21 cellular contexts compared by ENCODE assay signal in the genomic region with DNA sequence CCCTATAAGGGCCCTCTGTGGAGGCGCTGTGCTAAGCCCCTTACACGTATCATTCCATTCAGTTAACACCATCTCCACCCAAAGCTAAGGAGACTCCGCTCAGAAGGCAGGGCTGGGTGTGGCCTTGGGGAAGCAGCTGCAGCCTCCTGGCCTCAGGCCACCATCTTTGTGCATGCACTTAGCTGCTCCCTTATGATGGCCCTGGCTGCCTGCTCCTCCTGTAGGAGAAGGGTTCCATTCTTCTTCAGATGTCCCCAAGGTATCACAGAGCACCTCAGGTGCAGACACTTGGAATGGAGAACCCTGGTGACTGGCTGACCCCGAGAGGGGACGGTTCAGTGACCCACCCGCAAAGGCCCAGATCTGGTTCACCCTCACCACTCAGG. TPM values are rescaled to one million over a fixed set of nuclear protein-coding genes. Genes with fewer than 3 reads are reported as not detected.
DNase-seq lines count a peak whose midpoint lies in the region; ATAC-seq and TF ChIP-seq lines count a peak whose summit lies in the region.
"Had no signal": no experiment of that assay in that cellular context is flagged by ENCODE, and none has a peak within 500 bp of the region (broad histone marks: within the 10 kb centered on the region; RNA-seq: fewer than 3 reads in every experiment).

No MANE protein-coding gene starts in this region.

- no peak overlapping the region for H3K4me3 ChIP-seq in AG10803 (ENCODE audit: low read length)
- no peak overlapping the region for H3K4me3 ChIP-seq in mammary epithelial cell (replicated peaks in 1 of 3; ENCODE audit: insufficient read depth in 1 of 3, low read depth in 2 of 3, low read length in 3 of 3)
- H3K4me3 ChIP-seq in gastrocnemius medialis, result peak overlapping the region in 1 of 4 donors; percentile 28
- H3K4me3 ChIP-seq: A549, Peyer's patch had no signal

- H3K4me1 ChIP-seq in mammary epithelial cell (ENCODE audit: insufficient read depth, low read length) (no peaks in the 10 kb centered on the region), gastrocnemius medialis (no peaks in the 10 kb centered on the region)
- H3K4me1 ChIP-seq: A549, BE2C, Peyer's patch had no signal

- H2AFZ ChIP-seq in mammary epithelial cell (ENCODE audit: low read depth, low read length), result no peak overlapping the region

- H3K9me3 ChIP-seq in mammary epithelial cell (replicated peaks; ENCODE audit: insufficient read depth, low read length) (no peaks in the 10 kb centered on the region), gastrocnemius medialis (no peaks in the 10 kb centered on the region)
- H3K9me3 ChIP-seq: A549, BE2C, Peyer's patch had no signal

- no peak for TF ChIP-seq POLR2A in gastrocnemius medialis (IDR thresholded peaks at IDR 0.05)

- no TSS peak for BruUV-seq in mammary epithelial cell (replicated peaks; lab: Mats Ljungman, UMichigan)

- intact Hi-C loops in left ventricle myocardium superior (cut with micrococcal nuclease) (no loop called here), posterior vena cava (cut with DNase I) (loop anchor here in 1 of 2 donors (10.0 kb wide), 1 partner anchor 90 kb away; a partner anchor contains a TSS), mammary epithelial cell (cut with micrococcal nuclease) (loop anchor here (10.0 kb wide), 1 partner anchor 150 kb away; no protein-coding TSS in a partner anchor), gastrocnemius medialis (cut with DNase I; ENCODE audit: low total_unique reads) (loop anchor here (10.0 kb wide), 3 partner anchors 150 to 480 kb away; a partner anchor contains a TSS)

- H4K20me1 ChIP-seq in mammary epithelial cell (ENCODE audit: insufficient read depth, low read length), result no peaks in the 10 kb centered on the region

- TF ChIP-seq CTCF in AG10803 (conservative IDR thresholded peaks at IDR 0.05; ENCODE audit: low read length), result no peak
- TF ChIP-seq CTCF in mammary epithelial cell (conservative IDR thresholded peaks at IDR 0.05 in 1 of 2, IDR thresholded peaks at IDR 0.05 in 1 of 2; ENCODE audit: extremely low read depth in 1 of 2, insufficient read depth in 1 of 2, low read depth in 1 of 2, low read length in 2 of 2), result no peak
- no peak for TF ChIP-seq CTCF in gastrocnemius medialis (IDR thresholded peaks at IDR 0.05 in 4 of 5, conservative IDR thresholded peaks at IDR 0.05 in 1 of 5)

- ATAC-seq in left ventricle myocardium superior, result peak; percentile 8
- no peak for ATAC-seq in GM19351 (IDR thresholded peaks at IDR 0.05; ENCODE audit: unreplicated experiment)
- ATAC-seq in gastrocnemius medialis, result no peak
- ATAC-seq: A549 had no signal

- WGBS in mammary epithelial cell (ENCODE audit: low coverage, missing lambda C conversion rate), result 94% methylated on average over 6 of the region's 6 CpGs

- dilution Hi-C loops in mammary epithelial cell (cut with HindIII; ENCODE audit: low sequenced_read_pairs), result no loop called here

- H3K79me2 ChIP-seq in mammary epithelial cell (ENCODE audit: insufficient read depth, low read length), result no peaks in the 10 kb centered on the region

- no peak overlapping the region for H3K4me2 ChIP-seq in mammary epithelial cell (ENCODE audit: insufficient read depth, low read depth, low read length)
- H3K4me2 ChIP-seq: A549 had no signal

- CTCF ChIA-PET in mammary epithelial cell (lab: Charles Lee; ENCODE audit: low non-redundant PET), result interaction anchor here (0.7 kb wide), 1 partner anchor 33 kb away, joined by 17 read pairs; a partner anchor contains a TSS

- H3K36me3 ChIP-seq in mammary epithelial cell (ENCODE audit: insufficient read depth, low read length) (no peaks in the 10 kb centered on the region), gastrocnemius medialis (no peaks in the 10 kb centered on the region)
- H3K36me3 ChIP-seq: BE2C, Peyer's patch had no signal

- DNase-seq in AG10803 (ENCODE audit: low read depth) (peak; percentile 1), left ventricle myocardium superior (peak; percentile 53), posterior vena cava (ENCODE audit: low spot score) (peak; percentile 54), COR-L47 (lab: John Stamatoyannopoulos, UW) (no peak), mammary epithelial cell (no peak), gastrocnemius medialis (no peak)
- DNase-seq: BE2C, EL, HFFc6, Kasumi-1, NCI-H1694, NCI-H2081, NCI-H2171, NCI-H345, NCI-H524, Peyer's patch had no signal

- in situ Hi-C loops in mammary epithelial cell (cut with MboI; ENCODE audit: low sequenced_read_pairs in 2 of 2) (no loop called here), gastrocnemius medialis (cut with MboI; ENCODE audit: low sequenced_read_pairs in 4 of 4) (loop anchor here in 1 of 4 donors (10.0 kb wide), 1 partner anchor 150 kb away; no protein-coding TSS in a partner anchor)

- H3K27me3 ChIP-seq in mammary epithelial cell (ENCODE audit: insufficient read depth, low read length) (no peaks in the 10 kb centered on the region), gastrocnemius medialis (no peaks in the 10 kb centered on the region)
- H3K27me3 ChIP-seq: BE2C, Peyer's patch had no signal

- H3K27ac ChIP-seq in angular gyrus (ENCODE audit: low read depth, low read length) (peak overlapping the region; percentile 76), mammary epithelial cell (ENCODE audit: insufficient read depth, low read depth, low read length) (no peak overlapping the region), gastrocnemius medialis (peak overlapping the region in 1 of 4 donors; percentile 28)
- H3K27ac ChIP-seq: A549, Peyer's patch had no signal

- H3K9ac ChIP-seq in mammary epithelial cell (ENCODE audit: insufficient read depth, low read length), result no peak overlapping the region

RNA-seq across cellular contexts. Expression of a gene that starts 9.6 kb away (rescaled TPM):
- total RNA-seq in left ventricle myocardium superior (5.5 TPM), posterior vena cava (1 to 10 TPM; 6.0 to 10.0 TPM), mammary epithelial cell (10 to 100 TPM in 1 of 2 donors, 1 to 10 TPM in 1; 2.7 to 13.0 TPM), gastrocnemius medialis (1 to 10 TPM; 1.1 to 8.2 (median 4.9) TPM)
- not detected for polyA plus RNA-seq in mammary epithelial cell
- not detected for polyA minus RNA-seq in mammary epithelial cell
- total RNA-seq: MCF 10A, OCI-LY7 had no signal
- polyA plus RNA-seq: A549 had no signal

RNA-seq across cellular contexts. Expression of a gene that starts 33.5 kb away (rescaled TPM):
- total RNA-seq in left ventricle myocardium superior, result 6.8 TPM
- 10 to 100 TPM; 36.0 to 37.2 TPM for total RNA-seq in posterior vena cava
- total RNA-seq in mammary epithelial cell, result 10 to 100 TPM; 37.0 to 45.0 TPM
- 2.2 TPM for polyA plus RNA-seq in mammary epithelial cell
- 12.3 TPM for polyA minus RNA-seq in mammary epithelial cell
- 1 to 10 TPM; 1.2 to 7.3 (median 1.6) TPM for total RNA-seq in gastrocnemius medialis

Comparison
In these comparisons a context has a peak if more than half of its experiments do, and no peak if none do; other contexts are left out.
1. DNase-seq: peak in AG10803 (single experiment), left ventricle myocardium superior (single experiment) and posterior vena cava (single experiment); none in COR-L47 (single experiment), mammary epithelial cell (single experiment) and gastrocnemius medialis (0 of 2).